Comparison of ENCODE assay signal across 16 cellular contexts in the genomic region with DNA sequence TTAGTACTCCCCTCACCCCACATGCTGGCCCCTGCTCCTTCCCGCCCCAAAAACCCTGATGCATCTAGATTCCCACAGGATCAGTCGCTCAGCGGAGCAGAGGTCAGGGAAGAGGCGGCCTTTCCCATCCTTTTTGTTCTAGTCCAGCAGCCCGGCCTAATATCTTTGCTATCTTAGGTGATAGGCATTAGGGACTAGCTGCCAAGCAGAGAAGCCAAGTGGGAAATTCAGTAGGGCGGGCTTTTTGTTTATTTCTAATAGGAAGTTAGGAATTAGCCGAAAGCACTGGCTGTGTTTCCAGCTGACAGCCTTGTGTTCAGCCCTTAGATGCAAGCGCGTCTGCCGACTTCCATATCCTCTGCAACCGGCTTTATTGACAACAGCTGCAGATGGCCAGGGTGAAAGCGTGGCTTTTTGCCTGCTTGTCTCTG. TPM values are rescaled to one million over a fixed set of nuclear protein-coding genes. Genes with fewer than 3 reads are reported as not detected.
A peak's percentile ranks its signal among the peaks of the same experiment; 100 is the strongest.
DNase-seq lines count a peak whose midpoint lies in the region; ATAC-seq and TF ChIP-seq lines count a peak whose summit lies in the region.
"Had no signal": no experiment of that assay in that cellular context is flagged by ENCODE, and none has a peak within 500 bp of the region (broad histone marks: within the 10 kb centered on the region; RNA-seq: fewer than 3 reads in every experiment).

No MANE protein-coding gene starts in this region.

- peak overlapping the region; percentile 94 for H3K27ac Mint-ChIP-seq in glutamatergic neuron (ENCODE audit: unreplicated experiment)
- H3K27ac Mint-ChIP-seq in activated CD4-positive, alpha-beta T cell treated with anti-CD3 and anti-CD28 coated beads for 36 hours, result no peak overlapping the region
- H3K27ac Mint-ChIP-seq: activated naive CD8-positive, alpha-beta T cell treated with anti-CD3 and anti-CD28 coated beads, Interleukin-2, amount 10 ng/mL, durations not matched to agents 7 days and 5 days; naive thymus-derived CD4-positive, alpha-beta T cell; stimulated activated effector memory CD8-positive, alpha-beta T cell treated with anti-CD3 and anti-CD28 coated beads, Interleukin-12 subunit alpha, Interleukin-12 subunit beta, amount 100 ng/mL, for 72 hours had no signal

- TF ChIP-seq EP300 in esophagus muscularis mucosa (IDR thresholded peaks at IDR 0.05), result no peak

- peak; percentile 53 for DNase-seq in EH (ENCODE audit: low read depth)
- DNase-seq in WERI-Rb-1, result peak; percentile 34
- peak; percentile 39 for DNase-seq in glutamatergic neuron
- no peak for DNase-seq in esophagus muscularis mucosa (ENCODE audit: extremely low spot score)
- DNase-seq in NOMO-1 treated with DMSO at 0.1 percent for 48 hours (lab: John Stamatoyannopoulos, UW; ENCODE audit: unreplicated experiment), result no peak
- DNase-seq in Kasumi-1 (lab: John Stamatoyannopoulos, UW), result no peak
- no peak for DNase-seq in activated CD4-positive, alpha-beta T cell treated with anti-CD3 and anti-CD28 coated beads for 36 hours
- DNase-seq: activated naive CD8-positive, alpha-beta T cell treated with anti-CD3 and anti-CD28 coated beads, Interleukin-2, amount 10 ng/mL, durations not matched to agents 7 days and 5 days; DMS153; hippocampal formation; naive thymus-derived CD4-positive, alpha-beta T cell; NCI-H187; NCI-H510A treated with DMSO at 0.1 percent for 48 hours had no signal

- peaks cover 5% of the 10 kb centered on the region for H3K36me3 Mint-ChIP-seq in glutamatergic neuron (ENCODE audit: unreplicated experiment)
- no peaks in the 10 kb centered on the region for H3K36me3 Mint-ChIP-seq in activated CD4-positive, alpha-beta T cell treated with anti-CD3 and anti-CD28 coated beads for 36 hours (ENCODE audit: low read depth)
- H3K36me3 Mint-ChIP-seq: activated naive CD8-positive, alpha-beta T cell treated with anti-CD3 and anti-CD28 coated beads, Interleukin-2, amount 10 ng/mL, durations not matched to agents 7 days and 5 days; stimulated activated effector memory CD8-positive, alpha-beta T cell treated with anti-CD3 and anti-CD28 coated beads, Interleukin-12 subunit alpha, Interleukin-12 subunit beta, amount 100 ng/mL, for 72 hours had no signal

- peaks cover 2% of the 10 kb centered on the region for H3K9me3 Mint-ChIP-seq in glutamatergic neuron (ENCODE audit: unreplicated experiment)
- no peaks in the 10 kb centered on the region for H3K9me3 Mint-ChIP-seq in activated CD4-positive, alpha-beta T cell treated with anti-CD3 and anti-CD28 coated beads for 36 hours (ENCODE audit: low read depth)
- H3K9me3 Mint-ChIP-seq: activated naive CD8-positive, alpha-beta T cell treated with anti-CD3 and anti-CD28 coated beads, Interleukin-2, amount 10 ng/mL, durations not matched to agents 7 days and 5 days; central memory CD8-positive, alpha-beta T cell; naive thymus-derived CD4-positive, alpha-beta T cell; stimulated activated effector memory CD8-positive, alpha-beta T cell treated with anti-CD3 and anti-CD28 coated beads, Interleukin-12 subunit alpha, Interleukin-12 subunit beta, amount 100 ng/mL, for 72 hours had no signal

- H3K9me3 ChIP-seq in WERI-Rb-1 (ENCODE audit: severe bottlenecking) (peaks cover 4% of the 10 kb centered on the region), neuron (ENCODE audit: low read length) (no peaks in the 10 kb centered on the region), esophagus muscularis mucosa (no peaks in the 10 kb centered on the region)

- H3K27me3 ChIP-seq in WERI-Rb-1 (ENCODE audit: insufficient read depth, low read depth, severe bottlenecking), result no peaks in the 10 kb centered on the region
- no peaks in the 10 kb centered on the region for H3K27me3 ChIP-seq in neuron (ENCODE audit: insufficient read depth, low read length)
- no peaks in the 10 kb centered on the region for H3K27me3 ChIP-seq in esophagus muscularis mucosa

- peaks cover 12% of the 10 kb centered on the region for H3K4me1 ChIP-seq in neuron (ENCODE audit: insufficient read depth, low read length)
- H3K4me1 ChIP-seq in esophagus muscularis mucosa, result peaks cover 4 to 14% (median 6%) of the 10 kb centered on the region in 4 donors

- peaks cover 15% of the 10 kb centered on the region for H3K4me1 Mint-ChIP-seq in glutamatergic neuron (ENCODE audit: low read depth, unreplicated experiment)
- H3K4me1 Mint-ChIP-seq in activated CD4-positive, alpha-beta T cell treated with anti-CD3 and anti-CD28 coated beads for 36 hours, result peaks cover 13% of the 10 kb centered on the region
- H3K4me1 Mint-ChIP-seq: central memory CD8-positive, alpha-beta T cell had no signal

- H3K27ac ChIP-seq in WERI-Rb-1 (no peak overlapping the region), esophagus muscularis mucosa (replicated peaks in 1 of 4) (no peak overlapping the region)

- POLR2A ChIA-PET in activated CD4-positive, alpha-beta T cell treated with anti-CD3 and anti-CD28 coated beads for 36 hours (lab: Charles Lee), result interaction anchor here (0.6 kb wide), 1 partner anchor 71 kb away, joined by 3 read pairs; no protein-coding TSS in a partner anchor

- peak overlapping the region; percentile 41 for H2AFZ ChIP-seq in neuron (ENCODE audit: low read depth, low read length)

- no peak overlapping the region for H3K4me3 Mint-ChIP-seq in glutamatergic neuron (ENCODE audit: unreplicated experiment)
- H3K4me3 Mint-ChIP-seq in activated CD4-positive, alpha-beta T cell treated with anti-CD3 and anti-CD28 coated beads for 36 hours, result no peak overlapping the region
- H3K4me3 Mint-ChIP-seq: activated naive CD8-positive, alpha-beta T cell treated with anti-CD3 and anti-CD28 coated beads, Interleukin-2, amount 10 ng/mL, durations not matched to agents 7 days and 5 days; central memory CD8-positive, alpha-beta T cell; naive thymus-derived CD4-positive, alpha-beta T cell; stimulated activated effector memory CD8-positive, alpha-beta T cell treated with anti-CD3 and anti-CD28 coated beads, Interleukin-12 subunit alpha, Interleukin-12 subunit beta, amount 100 ng/mL, for 72 hours had no signal

- TF ChIP-seq CTCF in WERI-Rb-1 (IDR thresholded peaks at IDR 0.05; ENCODE audit: low read depth, low read length) (no peak), glutamatergic neuron (IDR thresholded peaks at IDR 0.05; ENCODE audit: partially characterized antibody, unreplicated experiment) (no peak), esophagus muscularis mucosa (IDR thresholded peaks at IDR 0.05) (no peak)

- no peak for TF ChIP-seq POLR2A in esophagus muscularis mucosa (IDR thresholded peaks at IDR 0.05; ENCODE audit: low read depth)

- no peak for ATAC-seq in activated CD4-positive, alpha-beta T cell treated with anti-CD3 and anti-CD28 coated beads for 36 hours
- ATAC-seq: naive thymus-derived CD4-positive, alpha-beta T cell; stimulated activated effector memory CD8-positive, alpha-beta T cell treated with anti-CD3 and anti-CD28 coated beads, Interleukin-12 subunit alpha, Interleukin-12 subunit beta, amount 100 ng/mL, for 72 hours had no signal

- H3K36me3 ChIP-seq in WERI-Rb-1 (no peaks in the 10 kb centered on the region), neuron (ENCODE audit: insufficient read depth, low read length) (no peaks in the 10 kb centered on the region), esophagus muscularis mucosa (no peaks in the 10 kb centered on the region)

- 84% methylated on average over 12 of the region's 12 CpGs for WGBS in esophagus muscularis mucosa

- intact Hi-C loops in esophagus muscularis mucosa (cut with DNase I), result no loop called here
- intact Hi-C loops in activated CD4-positive, alpha-beta T cell treated with anti-CD3 and anti-CD28 coated beads for 36 hours (cut with DNase I, micrococcal nuclease), result no loop called here

- peaks cover 6% of the 10 kb centered on the region for H3K27me3 Mint-ChIP-seq in glutamatergic neuron (ENCODE audit: unreplicated experiment)
- no peaks in the 10 kb centered on the region for H3K27me3 Mint-ChIP-seq in activated CD4-positive, alpha-beta T cell treated with anti-CD3 and anti-CD28 coated beads for 36 hours
- H3K27me3 Mint-ChIP-seq: central memory CD8-positive, alpha-beta T cell had no signal

- CTCF ChIA-PET in activated CD4-positive, alpha-beta T cell treated with anti-CD3 and anti-CD28 coated beads for 36 hours (lab: Charles Lee), result interaction anchor here (0.6 to 0.8 kb wide), 2 partner anchors 112 to 784 kb away, joined by 3 read pairs; no protein-coding TSS in a partner anchor

- H3K4me3 ChIP-seq in WERI-Rb-1 (ENCODE audit: low read depth, low read length) (no peak overlapping the region), neuron (ENCODE audit: low read length) (no peak overlapping the region), esophagus muscularis mucosa (no peak overlapping the region)

RNA-seq across cellular contexts. Expression of gene BCAR3, which starts 59.0 kb away (rescaled TPM):
- total RNA-seq in glutamatergic neuron (ENCODE audit: unreplicated experiment) (12.8 TPM), esophagus muscularis mucosa (10 to 100 TPM; 20.2 to 47.2 (median 32.3) TPM)
- total RNA-seq in activated CD4-positive, alpha-beta T cell treated with anti-CD3 and anti-CD28 coated beads for 36 hours, result under 1 TPM; 0.46 to 0.54 TPM

Comparison
In these comparisons a context has a peak if more than half of its experiments do, and no peak if none do; other contexts are left out.
1. DNase-seq: peak in EH (single experiment), WERI-Rb-1 (single experiment) and glutamatergic neuron (single experiment); none in esophagus muscularis mucosa (single experiment), NOMO-1 treated with DMSO at 0.1 percent for 48 hours (single experiment), Kasumi-1 (0 of 2) and activated CD4-positive, alpha-beta T cell treated with anti-CD3 and anti-CD28 coated beads for 36 hours (single experiment).